In the genomic region with DNA sequence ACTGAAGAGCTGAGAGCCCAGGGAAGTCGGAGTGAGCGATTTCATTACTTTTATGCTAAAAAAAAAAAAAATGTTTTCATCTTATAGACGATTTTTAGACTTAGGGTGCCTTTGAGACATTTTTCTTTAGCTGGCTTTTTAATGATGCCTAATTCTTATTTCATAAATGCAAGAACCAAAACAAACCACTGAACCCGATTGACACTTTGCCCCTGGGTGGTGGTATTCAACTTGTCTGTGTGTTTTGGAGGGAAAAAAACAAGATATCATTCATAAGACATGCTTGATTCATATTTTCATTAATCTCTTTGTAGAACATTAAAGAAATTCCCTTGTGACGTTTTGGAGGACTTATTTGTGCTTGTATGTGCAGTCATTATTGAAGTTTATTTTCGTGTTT, we compare ENCODE assay signal across 1 cellular context.
TF ChIP-seq lines count a peak whose summit lies in the region.

No MANE protein-coding gene starts in this region.

TF ChIP-seq in HepG2, 621 proteins besides CTCF, POLR2A, EP300 and RAD21 (continued from another document):
- TF ChIP-seq ZFP36L1 (CRISPR knock-in tag; IDR thresholded peaks at IDR 0.05) (no peak), HOXA5 (CRISPR knock-in tag; IDR thresholded peaks at IDR 0.05) (no peak), ZNF530 (CRISPR knock-in tag; IDR thresholded peaks at IDR 0.05; ENCODE audit: low read depth) (no peak)
